Comparison of ENCODE assay signal across 22 cellular contexts in genomic region chr5:78633710-78634109, GRCh38. TPM values are rescaled to one million over a fixed set of nuclear protein-coding genes. Genes with fewer than 3 reads are reported as not detected.
A peak's percentile ranks its signal among the peaks of the same experiment; 100 is the strongest.
DNase-seq lines count a peak whose midpoint lies in the region; ATAC-seq, FAIRE-seq and TF ChIP-seq lines count a peak whose summit lies in the region.
"Had no signal": no experiment of that assay in that cellular context is flagged by ENCODE, and none has a peak within 500 bp of the region (broad histone marks: within the 10 kb centered on the region; RNA-seq: fewer than 3 reads in every experiment).

No MANE protein-coding gene starts in this region.

- H3K36me3 ChIP-seq in astrocyte (ENCODE audit: insufficient read depth, low read length) = peaks cover 14% of the 10 kb centered on the region
- H3K36me3 ChIP-seq: prostate gland had no signal

- TF ChIP-seq CTCF in AG10803 (conservative IDR thresholded peaks at IDR 0.05; ENCODE audit: low read length) = no peak
- TF ChIP-seq CTCF in astrocyte (IDR thresholded peaks at IDR 0.05; ENCODE audit: insufficient read depth, low read depth, low read length) = no peak
- TF ChIP-seq CTCF in activated CD8-positive, alpha-beta T cell treated with anti-CD3 and anti-CD28 coated beads for 36 hours (IDR thresholded peaks at IDR 0.05) = no peak

- no peak overlapping the region for H2AFZ ChIP-seq in astrocyte (ENCODE audit: low read depth, low read length)

- peak overlapping the region; percentile 3 for H3K4me2 ChIP-seq in astrocyte (ENCODE audit: low read length)

- H3K4me1 Mint-ChIP-seq in astrocyte (ENCODE audit: low read depth, unreplicated experiment) = peaks cover 16% of the 10 kb centered on the region
- H3K4me1 Mint-ChIP-seq in activated CD8-positive, alpha-beta T cell treated with anti-CD3 and anti-CD28 coated beads for 36 hours (ENCODE audit: low read depth) = no peaks in the 10 kb centered on the region
- H3K4me1 Mint-ChIP-seq: activated CD4-positive, alpha-beta memory T cell treated with anti-CD3 and anti-CD28 coated beads, Interleukin-2, amount 10 ng/mL, durations not matched to agents 7 days and 5 days; activated naive CD8-positive, alpha-beta T cell treated with anti-CD3 and anti-CD28 coated beads for 36 hours had no signal

- peaks cover 17% of the 10 kb centered on the region for H3K4me1 ChIP-seq in astrocyte (ENCODE audit: insufficient read depth, low read length)
- H3K4me1 ChIP-seq: prostate gland had no signal

- peaks cover 62% of the 10 kb centered on the region for H3K79me2 ChIP-seq in astrocyte (ENCODE audit: insufficient read depth, low read length)

- CTCF ChIA-PET in activated CD8-positive, alpha-beta T cell treated with anti-CD3 and anti-CD28 coated beads for 36 hours (lab: Charles Lee) = no interaction called here

- no peak overlapping the region for H3K9ac ChIP-seq in astrocyte (ENCODE audit: low read length)

- POLR2A ChIA-PET in activated CD8-positive, alpha-beta T cell treated with anti-CD3 and anti-CD28 coated beads for 36 hours (lab: Charles Lee) = no interaction called here

- FAIRE-seq in astrocyte (lab: Jason Lieb, UNC) (no peak), GM19239 (lab: Jason Lieb, UNC) (no peak)
- FAIRE-seq: frontal cortex, urothelium cell line had no signal

- H3K9me3 ChIP-seq in astrocyte (ENCODE audit: insufficient read depth, low read depth, low read length) = no peaks in the 10 kb centered on the region
- H3K9me3 ChIP-seq: Caco-2, MG63, prostate gland had no signal

- no peak overlapping the region for H3K27ac ChIP-seq in astrocyte (ENCODE audit: low read depth, low read length)
- H3K27ac ChIP-seq: SK-N-MC had no signal

- no peak overlapping the region for H3K4me3 ChIP-seq in AG10803 (ENCODE audit: low read length)
- no peak overlapping the region for H3K4me3 ChIP-seq in astrocyte (ENCODE audit: insufficient read depth, low read depth, low read length)
- H3K4me3 ChIP-seq: MG63, prostate gland, SK-N-MC had no signal

- H3K27ac Mint-ChIP-seq in astrocyte (ENCODE audit: unreplicated experiment) = no peak overlapping the region
- H3K27ac Mint-ChIP-seq in activated CD8-positive, alpha-beta T cell treated with anti-CD3 and anti-CD28 coated beads for 36 hours = no peak overlapping the region
- H3K27ac Mint-ChIP-seq: activated CD4-positive, alpha-beta memory T cell treated with anti-CD3 and anti-CD28 coated beads, Interleukin-2, amount 10 ng/mL, durations not matched to agents 7 days and 5 days; activated naive CD8-positive, alpha-beta T cell treated with anti-CD3 and anti-CD28 coated beads for 36 hours had no signal

- ATAC-seq in activated CD8-positive, alpha-beta T cell treated with anti-CD3 and anti-CD28 coated beads for 36 hours = no peak
- no peak for ATAC-seq in HG03095 (IDR thresholded peaks at IDR 0.05; ENCODE audit: unreplicated experiment)
- ATAC-seq: HCT116; stimulated activated naive CD8-positive, alpha-beta T cell treated with anti-CD3 and anti-CD28 coated beads, Interleukin-15, Interleukin-2, amounts not matched to agents 100 U/mL and 50 U/mL, for 24 hours had no signal

- intact Hi-C loops in activated CD8-positive, alpha-beta T cell treated with anti-CD3 and anti-CD28 coated beads for 36 hours (cut with micrococcal nuclease) = no loop called here

- H3K27me3 ChIP-seq in astrocyte (ENCODE audit: insufficient read depth, low read length) = no peaks in the 10 kb centered on the region
- H3K27me3 ChIP-seq: MG63 had no signal

- peaks cover 33% of the 10 kb centered on the region for H3K36me3 Mint-ChIP-seq in astrocyte (ENCODE audit: low read depth, unreplicated experiment)
- no peaks in the 10 kb centered on the region for H3K36me3 Mint-ChIP-seq in activated CD8-positive, alpha-beta T cell treated with anti-CD3 and anti-CD28 coated beads for 36 hours (ENCODE audit: low read depth)
- H3K36me3 Mint-ChIP-seq: activated naive CD8-positive, alpha-beta T cell treated with anti-CD3 and anti-CD28 coated beads for 36 hours had no signal

- in situ Hi-C loops in KBM-7 (cut with MboI; ENCODE audit: low pct_unique_long_range_greater_than_20kb, low sequenced_read_pairs) = no loop called here

- H3K4me3 Mint-ChIP-seq in astrocyte (ENCODE audit: unreplicated experiment) = no peak overlapping the region
- H3K4me3 Mint-ChIP-seq in activated CD8-positive, alpha-beta T cell treated with anti-CD3 and anti-CD28 coated beads for 36 hours = no peak overlapping the region
- H3K4me3 Mint-ChIP-seq: activated CD4-positive, alpha-beta memory T cell treated with anti-CD3 and anti-CD28 coated beads, Interleukin-2, amount 10 ng/mL, durations not matched to agents 7 days and 5 days; activated naive CD8-positive, alpha-beta T cell treated with anti-CD3 and anti-CD28 coated beads for 36 hours; naive B cell had no signal

- H3K9me3 Mint-ChIP-seq in astrocyte (ENCODE audit: unreplicated experiment) = no peaks in the 10 kb centered on the region
- no peaks in the 10 kb centered on the region for H3K9me3 Mint-ChIP-seq in activated CD8-positive, alpha-beta T cell treated with anti-CD3 and anti-CD28 coated beads for 36 hours
- H3K9me3 Mint-ChIP-seq: activated CD4-positive, alpha-beta memory T cell treated with anti-CD3 and anti-CD28 coated beads, Interleukin-2, amount 10 ng/mL, durations not matched to agents 7 days and 5 days; activated naive CD8-positive, alpha-beta T cell treated with anti-CD3 and anti-CD28 coated beads for 36 hours had no signal

- H3K27me3 Mint-ChIP-seq in astrocyte (ENCODE audit: low read depth, unreplicated experiment) = no peaks in the 10 kb centered on the region
- H3K27me3 Mint-ChIP-seq in activated CD8-positive, alpha-beta T cell treated with anti-CD3 and anti-CD28 coated beads for 36 hours = peaks cover 5% of the 10 kb centered on the region
- H3K27me3 Mint-ChIP-seq: activated naive CD8-positive, alpha-beta T cell treated with anti-CD3 and anti-CD28 coated beads for 36 hours; naive B cell had no signal

- H4K20me1 ChIP-seq in astrocyte (ENCODE audit: insufficient read depth, low read length) = peaks cover 66% of the 10 kb centered on the region

- peak; percentile 29 for DNase-seq in AG10803 (ENCODE audit: low read depth)
- DNase-seq in KBM-7 = peak; percentile 34
- DNase-seq in astrocyte (ENCODE audit: low read depth) = peak; percentile 76
- DNase-seq in left kidney (ENCODE audit: low read depth, low spot score) = peak; percentile 89
- DNase-seq in GM19239 (ENCODE audit: insufficient read length, low spot score) = no peak
- DNase-seq in activated CD8-positive, alpha-beta T cell treated with anti-CD3 and anti-CD28 coated beads for 36 hours = no peak
- no peak for DNase-seq in NOMO-1 treated with dmso at 0.1 percent for 144 hours (lab: John Stamatoyannopoulos, UW; ENCODE audit: unreplicated experiment)
- DNase-seq: activated CD4-positive, alpha-beta memory T cell treated with anti-CD3 and anti-CD28 coated beads, Interleukin-2, amount 10 ng/mL, durations not matched to agents 7 days and 5 days; activated naive CD8-positive, alpha-beta T cell treated with anti-CD3 and anti-CD28 coated beads for 36 hours; activated T-cell treated with anti-CD3 and anti-CD28 coated beads, Interleukin-2, amount 50 U/mL, for 48 hours; Caco-2; MG63; naive B cell; NCI-H2029 treated with DMSO at 0.1 percent for 48 hours; NCI-H526 treated with DMSO at 0.1 percent for 48 hours; stimulated activated naive CD8-positive, alpha-beta T cell treated with anti-CD3 and anti-CD28 coated beads, Interleukin-15, Interleukin-2, amounts not matched to agents 100 U/mL and 50 U/mL, for 24 hours had no signal

RNA-seq across cellular contexts. Expression of gene LHFPL2, which starts 14.9 kb away (rescaled TPM):
- total RNA-seq in astrocyte = 17.0 and 19.8 TPM in 2 replicates
- under 1 TPM in 1 of 2 experiments, not detected in 1; 0.20 TPM for total RNA-seq in activated CD8-positive, alpha-beta T cell treated with anti-CD3 and anti-CD28 coated beads for 36 hours

Comparison
In these comparisons a context has a peak if more than half of its experiments do, and no peak if none do; other contexts are left out.
1. DNase-seq: peak in AG10803 (single experiment), KBM-7 (single experiment), astrocyte (single experiment) and left kidney (single experiment); none in GM19239 (single experiment), activated CD8-positive, alpha-beta T cell treated with anti-CD3 and anti-CD28 coated beads for 36 hours (single experiment) and NOMO-1 treated with dmso at 0.1 percent for 144 hours (single experiment).
2. RNA of gene LHFPL2, which starts 14.9 kb away (total RNA-seq): 17.0 to 19.8 TPM in astrocyte; 0.20 TPM in activated CD8-positive, alpha-beta T cell treated with anti-CD3 and anti-CD28 coated beads for 36 hours; every median in the first group is over 10 times any median in the second.